ENCODE assay signal across 19 cellular contexts in the genomic region with DNA sequence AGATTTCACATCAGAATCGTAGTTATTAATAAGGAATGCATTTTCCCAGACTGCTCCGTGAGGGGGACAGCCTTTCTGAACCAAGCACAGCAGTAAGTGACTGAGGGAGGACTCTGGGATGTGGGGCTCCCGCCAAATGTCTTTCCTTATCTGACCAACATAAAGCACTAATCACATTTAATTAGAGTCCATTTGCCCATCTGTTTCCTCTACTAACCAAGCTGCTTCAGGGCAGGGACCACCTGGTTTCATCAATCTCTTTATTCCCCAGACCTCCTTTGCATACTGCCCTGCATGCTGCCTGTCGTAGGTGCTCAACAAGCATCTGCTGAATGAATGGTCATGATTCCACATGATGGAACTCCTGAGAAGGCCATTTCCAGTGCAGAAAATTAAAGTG. TPM values are rescaled to one million over a fixed set of nuclear protein-coding genes. Genes with fewer than 3 reads are reported as not detected.
A peak's percentile ranks its signal among the peaks of the same experiment; 100 is the strongest.
DNase-seq lines count a peak whose midpoint lies in the region; ATAC-seq and TF ChIP-seq lines count a peak whose summit lies in the region.
"Had no signal": no experiment of that assay in that cellular context is flagged by ENCODE, and none has a peak within 500 bp of the region (broad histone marks: within the 10 kb centered on the region; RNA-seq: fewer than 3 reads in every experiment).

No MANE protein-coding gene starts in this region.

- peaks cover 26% of the 10 kb centered on the region for H3K4me1 Mint-ChIP-seq in stimulated activated memory B cell treated with anti-CD40 and anti-IgM and Interleukin-4, amounts not matched to agents 10 μg/mL and 1 μg/mL and 100 μg/mL, for 72 hours

- peak overlapping the region; percentile 50; the same call in 1 of the 2 replicates for H3K27ac ChIP-seq in WERI-Rb-1
- H3K27ac ChIP-seq: BLaER1, Peyer's patch had no signal

- no peaks in the 10 kb centered on the region for H3K27me3 Mint-ChIP-seq in stimulated activated memory B cell treated with anti-CD40 and anti-IgM and Interleukin-4, amounts not matched to agents 10 μg/mL and 1 μg/mL and 100 μg/mL, for 72 hours
- H3K27me3 Mint-ChIP-seq: CD4-positive, alpha-beta T cell; T-helper 17 cell had no signal

- H3K36me3 Mint-ChIP-seq in stimulated activated memory B cell treated with anti-CD40 and anti-IgM and Interleukin-4, amounts not matched to agents 10 μg/mL and 1 μg/mL and 100 μg/mL, for 72 hours = peaks cover under 1% of the 10 kb centered on the region

- intact Hi-C loops in posterior vena cava (cut with DNase I) = no loop called here

- H3K4me3 ChIP-seq in WERI-Rb-1 (ENCODE audit: low read depth, low read length) = no peak overlapping the region
- H3K4me3 ChIP-seq: BLaER1, GM23338, Peyer's patch had no signal

- TF ChIP-seq CTCF in WERI-Rb-1 (IDR thresholded peaks at IDR 0.05; ENCODE audit: low read depth, low read length) = no peak

- peak; percentile 56 for DNase-seq in NCI-H146 treated with DMSO at 0.1 percent for 48 hours (lab: John Stamatoyannopoulos, UW; ENCODE audit: unreplicated experiment)
- peak; percentile 92 for DNase-seq in NCI-H82 treated with DMSO at 0.1 percent for 48 hours (lab: John Stamatoyannopoulos, UW; ENCODE audit: unreplicated experiment)
- DNase-seq in WERI-Rb-1 = peak; percentile 46
- DNase-seq in NCI-H1092 treated with DMSO at 0.1 percent for 48 hours (lab: John Stamatoyannopoulos, UW) = no peak
- no peak for DNase-seq in hepatic stellate cell (ENCODE audit: low spot score)
- no peak for DNase-seq in posterior vena cava (ENCODE audit: low spot score)
- DNase-seq: CD4-positive, alpha-beta T cell; COR-L47; DND-41; HCEC 1CT; KG1; NCI-H1092; NCI-H1694; Peyer's patch; T-helper 17 cell had no signal

- peaks cover 2% of the 10 kb centered on the region for H3K9me3 ChIP-seq in WERI-Rb-1 (ENCODE audit: severe bottlenecking)
- H3K9me3 ChIP-seq: Peyer's patch had no signal

- no peak overlapping the region for H3K4me3 Mint-ChIP-seq in stimulated activated memory B cell treated with anti-CD40 and anti-IgM and Interleukin-4, amounts not matched to agents 10 μg/mL and 1 μg/mL and 100 μg/mL, for 72 hours
- H3K4me3 Mint-ChIP-seq: CD4-positive, alpha-beta T cell; GM23338; T-helper 17 cell had no signal

- ATAC-seq in stimulated activated memory B cell treated with anti-CD40 and anti-IgM and Interleukin-4, amounts not matched to agents 10 μg/mL and 1 μg/mL and 100 μg/mL, for 72 hours = no peak
- ATAC-seq: GM23338, T-helper 17 cell had no signal

- no peaks in the 10 kb centered on the region for H3K9me3 Mint-ChIP-seq in stimulated activated memory B cell treated with anti-CD40 and anti-IgM and Interleukin-4, amounts not matched to agents 10 μg/mL and 1 μg/mL and 100 μg/mL, for 72 hours
- H3K9me3 Mint-ChIP-seq: CD4-positive, alpha-beta T cell had no signal

- H3K27me3 ChIP-seq in WERI-Rb-1 (ENCODE audit: insufficient read depth, low read depth, severe bottlenecking) = no peaks in the 10 kb centered on the region
- H3K27me3 ChIP-seq: BLaER1, Peyer's patch had no signal

- H3K36me3 ChIP-seq in WERI-Rb-1 = no peaks in the 10 kb centered on the region
- H3K36me3 ChIP-seq: BLaER1, Peyer's patch had no signal

- peak overlapping the region; percentile 1 for H3K27ac Mint-ChIP-seq in stimulated activated memory B cell treated with anti-CD40 and anti-IgM and Interleukin-4, amounts not matched to agents 10 μg/mL and 1 μg/mL and 100 μg/mL, for 72 hours
- H3K27ac Mint-ChIP-seq: CD4-positive, alpha-beta T cell; GM23338; T-helper 17 cell had no signal

RNA-seq across cellular contexts. Expression of gene SMCO4, which starts 29.4 kb away (rescaled TPM):
- 10 to 100 TPM; 11.6 to 11.7 TPM for total RNA-seq in posterior vena cava
- total RNA-seq: G401 had no signal

Comparison
In these comparisons a context has a peak if more than half of its experiments do, and no peak if none do; other contexts are left out.
1. DNase-seq: peak in NCI-H146 treated with DMSO at 0.1 percent for 48 hours (single experiment), NCI-H82 treated with DMSO at 0.1 percent for 48 hours (single experiment) and WERI-Rb-1 (single experiment); none in NCI-H1092 treated with DMSO at 0.1 percent for 48 hours (single experiment), hepatic stellate cell (single experiment) and posterior vena cava (single experiment).